12 cellular contexts compared by ENCODE assay signal in genomic region chr4:24105183-24106039, GRCh38.
DNase-seq lines count a peak whose midpoint lies in the region; ATAC-seq and TF ChIP-seq lines count a peak whose summit lies in the region.
"Had no signal": no experiment of that assay in that cellular context is flagged by ENCODE, and none has a peak within 500 bp of the region (broad histone marks: within the 10 kb centered on the region; RNA-seq: fewer than 3 reads in every experiment).

No MANE protein-coding gene starts in this region.

- no peak for ATAC-seq in GM21381 (IDR thresholded peaks at IDR 0.05; ENCODE audit: unreplicated experiment)

- DNase-seq in HS-27A (ENCODE audit: low read depth): peak; percentile 51
- DNase-seq in brain pericyte (ENCODE audit: low read depth, low spot score): peak; percentile 54
- DNase-seq in kidney tubule cell (ENCODE audit: low spot score): peak; percentile 55
- no peak for DNase-seq in HEK293T (ENCODE audit: extremely low spot score)
- no peak for DNase-seq in HPDE6-E6E7 (ENCODE audit: extremely low spot score)
- no peak for DNase-seq in NCI-H1436 (lab: John Stamatoyannopoulos, UW)
- DNase-seq: caudate nucleus, GDM1, immature natural killer cell, MV-4-11 had no signal

- CTCF ChIA-PET in HEK293T (lab: Yijun Ruan, JAX): interaction anchor here (0.5 kb wide), 1 partner anchor 372 kb away, joined by 3 read pairs; no protein-coding TSS in a partner anchor

- POLR2A ChIA-PET in HEK293T (lab: Yijun Ruan, JAX): interaction anchor here (0.8 kb wide), 1 partner anchor 12 kb away, joined by 3 read pairs; no protein-coding TSS in a partner anchor

- H3K27ac ChIP-seq in temporal lobe (ENCODE audit: low read depth, low read length): peak overlapping the region; percentile 2

TF ChIP-seq in HEK293T, 16 proteins besides CTCF, POLR2A, EP300 and RAD21:
- TF ChIP-seq ZNF384 (IDR thresholded peaks at IDR 0.05) (no peak), L3MBTL2 (conservative IDR thresholded peaks at IDR 0.05) (no peak), PKNOX1 (IDR thresholded peaks at IDR 0.05) (no peak), SP1 (IDR thresholded peaks at IDR 0.05) (no peak), SUZ12 (IDR thresholded peaks at IDR 0.05) (no peak), ARNT (IDR thresholded peaks at IDR 0.05) (no peak), CTBP1 (IDR thresholded peaks at IDR 0.05; ENCODE audit: borderline replicate concordance) (no peak), HDGF (IDR thresholded peaks at IDR 0.05; ENCODE audit: borderline replicate concordance) (no peak), BHLHE40 (IDR thresholded peaks at IDR 0.05; ENCODE audit: borderline replicate concordance) (no peak), FOXK2 (IDR thresholded peaks at IDR 0.05) (no peak)

Comparison
In these comparisons a context has a peak if more than half of its experiments do, and no peak if none do; other contexts are left out.
1. DNase-seq: peak in HS-27A (single experiment), brain pericyte (single experiment) and kidney tubule cell (single experiment); none in HEK293T (single experiment), HPDE6-E6E7 (single experiment) and NCI-H1436 (single experiment).